1 cellular context compared by ENCODE assay signal in genomic region chr7:112898432-112899290, GRCh38.
TF ChIP-seq lines count a peak whose summit lies in the region.

No MANE protein-coding gene starts in this region.

TF ChIP-seq in HepG2, 621 proteins besides CTCF, POLR2A, EP300 and RAD21 (continued from another document and continues in another):
- TF ChIP-seq ZNF180 (CRISPR knock-in tag; IDR thresholded peaks at IDR 0.05; ENCODE audit: borderline replicate concordance, low read depth) (no peak), MLX (CRISPR knock-in tag; IDR thresholded peaks at IDR 0.05) (peak; percentile 25; the same call in 1 of the 2 replicates), ZNF660 (CRISPR knock-in tag; IDR thresholded peaks at IDR 0.05; ENCODE audit: borderline replicate concordance, low read depth) (no peak), ZSCAN20 (CRISPR knock-in tag; IDR thresholded peaks at IDR 0.05; ENCODE audit: borderline replicate concordance) (no peak), YEATS4 (CRISPR knock-in tag; IDR thresholded peaks at IDR 0.05; ENCODE audit: borderline replicate concordance) (no peak), E2F2 (CRISPR knock-in tag; IDR thresholded peaks at IDR 0.05; ENCODE audit: borderline replicate concordance) (no peak), KLF9 (CRISPR knock-in tag; IDR thresholded peaks at IDR 0.05; ENCODE audit: low read depth) (no peak), ZNF775 (CRISPR knock-in tag; IDR thresholded peaks at IDR 0.05; ENCODE audit: borderline replicate concordance) (no peak), PPARG (CRISPR knock-in tag; conservative IDR thresholded peaks at IDR 0.05) (no peak; the same call in 1 of the 2 replicates), ZNF354B (CRISPR knock-in tag; IDR thresholded peaks at IDR 0.05) (no peak), SNRNP70 (IDR thresholded peaks at IDR 0.05; ENCODE audit: low read depth, low read length) (no peak), FOXP1 (IDR thresholded peaks at IDR 0.05) (no peak), FOXP1 (CRISPR knock-in tag; IDR thresholded peaks at IDR 0.05) (peak; percentile 61), XRCC5 (optimal IDR thresholded peaks at IDR 0.05; ENCODE audit: low read length) (peak; percentile 42), ZNF274 (CRISPR knock-in tag; IDR thresholded peaks at IDR 0.05) (no peak), ZNF644 (CRISPR knock-in tag; IDR thresholded peaks at IDR 0.05; ENCODE audit: low read depth) (peak; percentile 81), ZNF7 (CRISPR knock-in tag; IDR thresholded peaks at IDR 0.05) (no peak), SNAPC2 (CRISPR knock-in tag; IDR thresholded peaks at IDR 0.05) (no peak), ZSCAN21 (CRISPR knock-in tag; IDR thresholded peaks at IDR 0.05; ENCODE audit: borderline replicate concordance) (no peak), PTBP1 (IDR thresholded peaks at IDR 0.05; ENCODE audit: low read depth, low read length, poor library complexity, severe bottlenecking) (no peak), ATF1 (CRISPR knock-in tag; IDR thresholded peaks at IDR 0.05) (peak; percentile 38; the same call in 1 of the 2 replicates), ARNT (IDR thresholded peaks at IDR 0.05) (no peak), BRD4 (CRISPR knock-in tag; IDR thresholded peaks at IDR 0.05) (no peak), ZFP62 (CRISPR knock-in tag; IDR thresholded peaks at IDR 0.05) (no peak), SP4 (CRISPR knock-in tag; IDR thresholded peaks at IDR 0.05) (peak; percentile 54; the same call in 1 of the 2 replicates), NFKBIZ (CRISPR knock-in tag; IDR thresholded peaks at IDR 0.05) (no peak), MED13 (CRISPR knock-in tag; IDR thresholded peaks at IDR 0.05) (no peak), ZNF782 (CRISPR knock-in tag; IDR thresholded peaks at IDR 0.05; ENCODE audit: borderline replicate concordance) (no peak), ZIK1 (CRISPR knock-in tag; IDR thresholded peaks at IDR 0.05; ENCODE audit: borderline replicate concordance, low read depth) (no peak), CERS6 (CRISPR knock-in tag; IDR thresholded peaks at IDR 0.05) (no peak), IKZF1 (IDR thresholded peaks at IDR 0.05) (no peak), ZNF510 (CRISPR knock-in tag; IDR thresholded peaks at IDR 0.05; ENCODE audit: low read depth) (no peak), MTERF4 (CRISPR knock-in tag; IDR thresholded peaks at IDR 0.05) (no peak), ZNF33A (CRISPR knock-in tag; IDR thresholded peaks at IDR 0.05; ENCODE audit: borderline replicate concordance) (no peak), ZNF503 (CRISPR knock-in tag; IDR thresholded peaks at IDR 0.05) (0 out of 2 replicates have a peak, but pooled peaks have one; percentile 31), ZNF512 (CRISPR knock-in tag; IDR thresholded peaks at IDR 0.05) (no peak), CSRNP1 (CRISPR knock-in tag; IDR thresholded peaks at IDR 0.05) (no peak), MTF1 (CRISPR knock-in tag; IDR thresholded peaks at IDR 0.05) (no peak), ZNF484 (CRISPR knock-in tag; IDR thresholded peaks at IDR 0.05; ENCODE audit: borderline replicate concordance, low read depth) (no peak), ZNF276 (CRISPR knock-in tag; IDR thresholded peaks at IDR 0.05; ENCODE audit: low read depth) (no peak), MED1 (CRISPR knock-in tag; IDR thresholded peaks at IDR 0.05) (peak; percentile 35), ZNF543 (CRISPR knock-in tag; IDR thresholded peaks at IDR 0.05) (no peak), ZNF891 (CRISPR knock-in tag; IDR thresholded peaks at IDR 0.05) (no peak), ZNF256 (CRISPR knock-in tag; conservative IDR thresholded peaks at IDR 0.05) (no peak; the same call in 1 of the 2 replicates), ZGPAT (CRISPR knock-in tag; IDR thresholded peaks at IDR 0.05) (peak; percentile 31; the same call in 1 of the 2 replicates), CCDC6 (CRISPR knock-in tag; IDR thresholded peaks at IDR 0.05) (no peak), MAF1 (CRISPR knock-in tag; IDR thresholded peaks at IDR 0.05; ENCODE audit: borderline replicate concordance) (no peak), HMGXB4 (CRISPR knock-in tag; IDR thresholded peaks at IDR 0.05; ENCODE audit: borderline replicate concordance in 1 of 2, low read depth in 1 of 2) (peak; percentile 19 to 52; a peak in 2 of 4 replicates), ZFP90 (CRISPR knock-in tag; IDR thresholded peaks at IDR 0.05; ENCODE audit: borderline replicate concordance) (no peak), FOXO4 (CRISPR knock-in tag; conservative IDR thresholded peaks at IDR 0.05) (no peak), ZNF143 (CRISPR knock-in tag; IDR thresholded peaks at IDR 0.05) (no peak), ZBTB1 (CRISPR knock-in tag; IDR thresholded peaks at IDR 0.05; ENCODE audit: borderline replicate concordance) (no peak), KLF15 (CRISPR knock-in tag; IDR thresholded peaks at IDR 0.05; ENCODE audit: borderline replicate concordance) (no peak), ZNF121 (CRISPR knock-in tag; IDR thresholded peaks at IDR 0.05) (no peak), ZBTB7A (CRISPR knock-in tag; IDR thresholded peaks at IDR 0.05) (0 out of 2 replicates have a peak, but pooled peaks have one; percentile 46)
